Comparison of ENCODE assay signal across 1 cellular context in genomic region chr11:102177974-102178631, GRCh38.
TF ChIP-seq lines count a peak whose summit lies in the region.

No MANE protein-coding gene starts in this region.

TF ChIP-seq in SK-N-SH, 30 proteins besides CTCF, POLR2A, EP300 and RAD21 (continued from another document):
- TF ChIP-seq, protein P1, sequence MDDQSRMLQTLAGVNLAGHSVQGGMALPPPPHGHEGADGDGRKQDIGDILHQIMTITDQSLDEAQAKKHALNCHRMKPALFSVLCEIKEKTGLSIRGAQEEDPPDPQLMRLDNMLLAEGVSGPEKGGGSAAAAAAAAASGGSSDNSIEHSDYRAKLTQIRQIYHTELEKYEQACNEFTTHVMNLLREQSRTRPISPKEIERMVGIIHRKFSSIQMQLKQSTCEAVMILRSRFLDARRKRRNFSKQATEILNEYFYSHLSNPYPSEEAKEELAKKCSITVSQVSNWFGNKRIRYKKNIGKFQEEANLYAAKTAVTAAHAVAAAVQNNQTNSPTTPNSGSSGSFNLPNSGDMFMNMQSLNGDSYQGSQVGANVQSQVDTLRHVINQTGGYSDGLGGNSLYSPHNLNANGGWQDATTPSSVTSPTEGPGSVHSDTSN (IDR thresholded peaks at IDR 0.05): peak; percentile 88
- 0 out of 2 replicates have a peak, but pooled peaks have one; percentile 26 for TF ChIP-seq GABPA (IDR thresholded peaks at IDR 0.05; ENCODE audit: low read depth)
- TF ChIP-seq TAF1 (IDR thresholded peaks at IDR 0.05; ENCODE audit: borderline replicate concordance, low read depth, low read length): no peak
- no peak for TF ChIP-seq SIN3A (IDR thresholded peaks at IDR 0.05; ENCODE audit: borderline replicate concordance, low read depth, low read length)
- peak; percentile 13; the same call in 1 of the 2 replicates for TF ChIP-seq NFIC (IDR thresholded peaks at IDR 0.05; ENCODE audit: borderline replicate concordance)
- TF ChIP-seq SMC3 (IDR thresholded peaks at IDR 0.05; ENCODE audit: low read depth, low read length): no peak
- TF ChIP-seq MEF2A (IDR thresholded peaks at IDR 0.05; ENCODE audit: borderline replicate concordance, low read depth): no peak
- no peak for TF ChIP-seq FOXJ3 (CRISPR knock-in tag; IDR thresholded peaks at IDR 0.05)
- TF ChIP-seq RCOR1 (IDR thresholded peaks at IDR 0.05; ENCODE audit: low read length): no peak
- TF ChIP-seq CHD2 (IDR thresholded peaks at IDR 0.05; ENCODE audit: low read length, partially characterized antibody): no peak
- TF ChIP-seq, protein P2, sequence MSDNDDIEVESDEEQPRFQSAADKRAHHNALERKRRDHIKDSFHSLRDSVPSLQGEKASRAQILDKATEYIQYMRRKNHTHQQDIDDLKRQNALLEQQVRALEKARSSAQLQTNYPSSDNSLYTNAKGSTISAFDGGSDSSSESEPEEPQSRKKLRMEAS (IDR thresholded peaks at IDR 0.05; ENCODE audit: low read depth): 0 out of 2 replicates have a peak, but pooled peaks have one; percentile 26
- no peak for TF ChIP-seq MXI1 (IDR thresholded peaks at IDR 0.05; ENCODE audit: low read depth, low read length)
